30 cellular contexts compared by ENCODE assay signal in genomic region chr7:156172638-156173037, GRCh38.
"Had no signal": no experiment of that assay in that cellular context is flagged by ENCODE, and none has a peak within 500 bp of the region (broad histone marks: within the 10 kb centered on the region; RNA-seq: fewer than 3 reads in every experiment).

No MANE protein-coding gene starts in this region.

- FAIRE-seq: astrocyte had no signal

- H3K4me3 Mint-ChIP-seq: activated CD4-positive, alpha-beta T cell treated with anti-CD3 and anti-CD28 coated beads for 36 hours; activated CD4-positive, alpha-beta T cell treated with anti-CD3 and anti-CD28 coated beads, Interleukin-2, amount 10 ng/mL, durations not matched to agents 7 days and 5 days; activated CD8-positive, alpha-beta T cell treated with anti-CD3 and anti-CD28 coated beads for 36 hours; activated naive CD8-positive, alpha-beta T cell; activated T-cell treated with anti-CD3 and anti-CD28 coated beads, Interleukin-2, amount 50 U/mL, for 4 hours; central memory CD8-positive, alpha-beta T cell; dendritic cell treated with granulocyte-macrophage colony-stimulating factor and Interleukin-4, amounts not matched to agents 40 ng/mL and 50 ng/mL, for 4 days had no signal

- ATAC-seq: activated CD4-positive, alpha-beta T cell treated with anti-CD3 and anti-CD28 coated beads for 36 hours; activated CD8-positive, alpha-beta T cell treated with anti-CD3 and anti-CD28 coated beads for 36 hours; activated T-cell treated with anti-CD3 and anti-CD28 coated beads, Interleukin-2, amount 50 U/mL, for 4 hours; foreskin keratinocyte; gastrocnemius medialis; heart left ventricle had no signal

- DNase-seq: activated CD4-positive, alpha-beta T cell treated with anti-CD3 and anti-CD28 coated beads for 36 hours; activated CD4-positive, alpha-beta T cell treated with anti-CD3 and anti-CD28 coated beads, Interleukin-2, amount 10 ng/mL, durations not matched to agents 7 days and 5 days; activated CD4-positive, alpha-beta T cell treated with anti-CD3 and anti-CD28 coated beads, Interleukin-2, amount 50 U/mL, for 4 hours; activated CD4-positive, CD25-positive, alpha-beta regulatory T cell; activated CD4-positive, CD25-positive, alpha-beta regulatory T cell treated with anti-CD3 and anti-CD28 coated beads, Interleukin-2, amount 50 U/mL, for 72 hours; activated CD8-positive, alpha-beta memory T cell treated with anti-CD3 and anti-CD28 coated beads for 24 hours; activated CD8-positive, alpha-beta T cell treated with anti-CD3 and anti-CD28 coated beads for 36 hours; activated gamma-delta T cell treated with Interleukin-2 at 50 U/mL for 16 hours; activated naive CD4-positive, alpha-beta T cell treated with anti-CD3 and anti-CD28 coated beads, Interleukin-2, amount 50 U/mL, for 16 hours; activated naive CD4-positive, alpha-beta T cell treated with Interleukin-2 at 50 U/mL for 16 hours; activated T-cell treated with anti-CD3 and anti-CD28 coated beads, Interleukin-2, amount 50 U/mL, for 4 hours; amniotic stem cell; anterior cingulate cortex; brain microvascular endothelial cell; dorsolateral prefrontal cortex; effector memory CD4-positive, alpha-beta T cell; erythroblast; foreskin keratinocyte; gastrocnemius medialis; glutamatergic neuron; heart left ventricle; T-helper 1 cell; T-helper 2 cell had no signal

- H3K36me3 ChIP-seq: brain microvascular endothelial cell, esophagus muscularis mucosa, gastrocnemius medialis, heart left ventricle had no signal

- H3K36me3 Mint-ChIP-seq: activated naive CD8-positive, alpha-beta T cell had no signal

- H3K9me3 ChIP-seq: esophagus muscularis mucosa, gastrocnemius medialis, heart left ventricle had no signal

- H3K4me3 ChIP-seq: coronary artery, dorsolateral prefrontal cortex, esophagus muscularis mucosa, gastrocnemius medialis, heart left ventricle had no signal

- H3K4me1 ChIP-seq: esophagus muscularis mucosa, foreskin keratinocyte, gastrocnemius medialis, heart left ventricle had no signal

- H3K27ac ChIP-seq: brain microvascular endothelial cell, coronary artery, dorsolateral prefrontal cortex, esophagus muscularis mucosa, foreskin keratinocyte, gastrocnemius medialis, heart left ventricle had no signal

- H3K4me1 Mint-ChIP-seq: activated CD4-positive, alpha-beta T cell treated with anti-CD3 and anti-CD28 coated beads for 36 hours; activated CD4-positive, alpha-beta T cell treated with anti-CD3 and anti-CD28 coated beads, Interleukin-2, amount 10 ng/mL, durations not matched to agents 7 days and 5 days; central memory CD8-positive, alpha-beta T cell had no signal

- H3K27me3 ChIP-seq: brain microvascular endothelial cell, foreskin keratinocyte, gastrocnemius medialis had no signal

- H3K27ac Mint-ChIP-seq: activated CD4-positive, alpha-beta T cell treated with anti-CD3 and anti-CD28 coated beads for 36 hours; activated CD4-positive, alpha-beta T cell treated with anti-CD3 and anti-CD28 coated beads, Interleukin-2, amount 10 ng/mL, durations not matched to agents 7 days and 5 days; activated CD8-positive, alpha-beta T cell treated with anti-CD3 and anti-CD28 coated beads for 36 hours; activated naive CD8-positive, alpha-beta T cell; activated T-helper 2 cell treated with anti-CD3 and anti-CD28 coated beads, Interferon-gamma antibody, Interleukin-2, Interleukin-4, amounts not matched to agents 10 μg/mL and 5 μg/mL and 100 μg/mL, durations not matched to agents 14 hours and 24 hours and 36 hours; dendritic cell treated with granulocyte-macrophage colony-stimulating factor and Interleukin-4, amounts not matched to agents 40 ng/mL and 50 ng/mL, for 4 days had no signal

- H3K27me3 Mint-ChIP-seq: activated CD4-positive, alpha-beta T cell treated with anti-CD3 and anti-CD28 coated beads, Interleukin-2, amount 10 ng/mL, durations not matched to agents 7 days and 5 days; activated CD8-positive, alpha-beta T cell treated with anti-CD3 and anti-CD28 coated beads for 36 hours; activated naive CD8-positive, alpha-beta T cell; dendritic cell treated with granulocyte-macrophage colony-stimulating factor and Interleukin-4, amounts not matched to agents 40 ng/mL and 50 ng/mL, for 4 days had no signal
